In genomic region chr5:32044904-32045303, GRCh38 we compare ENCODE assay signal across 15 cellular contexts.
DNase-seq lines count a peak whose midpoint lies in the region; ATAC-seq, FAIRE-seq and TF ChIP-seq lines count a peak whose summit lies in the region.
"Had no signal": no experiment of that assay in that cellular context is flagged by ENCODE, and none has a peak within 500 bp of the region (broad histone marks: within the 10 kb centered on the region; RNA-seq: fewer than 3 reads in every experiment).

No MANE protein-coding gene starts in this region.

- DNase-seq in GM04504 (ENCODE audit: low read depth) (peak; percentile 39), RCC 7860 (ENCODE audit: low spot score) (peak; percentile 97), fibroblast of lung (ENCODE audit: low read depth in 2 of 2) (peak; percentile 35 to 91), smooth muscle cell (lab: John Stamatoyannopoulos, UW; ENCODE audit: unreplicated experiment) (no peak), anterior cingulate cortex (lab: John Stamatoyannopoulos, UW) (no peak)
- no peak for DNase-seq in stimulated activated CD4-positive, alpha-beta T cell treated with anti-CD3 and anti-CD28 coated beads, Interleukin-15, amount 100 ng/mL, for 24 hours
- DNase-seq: dorsolateral prefrontal cortex, left colon, NCI-H1092 treated with DMSO at 0.1 percent for 48 hours, NCI-H69 had no signal

- no peaks in the 10 kb centered on the region for H3K79me2 ChIP-seq in fibroblast of lung (ENCODE audit: control insufficient read depth, insufficient read depth, low read length)
- no peaks in the 10 kb centered on the region for H3K79me2 ChIP-seq in smooth muscle cell (ENCODE audit: low read depth)

- H3K27ac ChIP-seq in fibroblast of lung (ENCODE audit: insufficient read depth, low read length): no peak overlapping the region
- H3K27ac ChIP-seq in smooth muscle cell (ENCODE audit: low read depth): peak overlapping the region; percentile 0
- H3K27ac ChIP-seq: dorsolateral prefrontal cortex, skin epidermis had no signal

- no peaks in the 10 kb centered on the region for H3K9me3 ChIP-seq in fibroblast of lung (ENCODE audit: control insufficient read depth, insufficient read depth, low read depth, low read length)
- H3K9me3 ChIP-seq in smooth muscle cell (replicated peaks; ENCODE audit: low read depth): no peaks in the 10 kb centered on the region
- H3K9me3 ChIP-seq: tibial nerve had no signal

- H3K27me3 ChIP-seq in fibroblast of lung (ENCODE audit: control insufficient read depth, insufficient read depth, low read length): no peaks in the 10 kb centered on the region
- H3K27me3 ChIP-seq in smooth muscle cell (ENCODE audit: low read depth): no peaks in the 10 kb centered on the region
- H3K27me3 ChIP-seq: dorsolateral prefrontal cortex, tibial nerve had no signal

- H3K4me1 ChIP-seq in fibroblast of lung (ENCODE audit: control insufficient read depth, extremely low read depth, insufficient read depth, low read length) (peaks cover 7% of the 10 kb centered on the region), smooth muscle cell (ENCODE audit: low read depth) (no peaks in the 10 kb centered on the region)

- H4K20me1 ChIP-seq in fibroblast of lung (ENCODE audit: control insufficient read depth, extremely low read depth, insufficient read depth, low read length): no peaks in the 10 kb centered on the region
- H4K20me1 ChIP-seq in smooth muscle cell (ENCODE audit: low read depth): no peaks in the 10 kb centered on the region

- H3K4me2 ChIP-seq in fibroblast of lung (ENCODE audit: extremely low read depth, insufficient read depth, low read length) (peak overlapping the region; percentile 40), smooth muscle cell (peak overlapping the region; percentile 54)

- H2AFZ ChIP-seq in fibroblast of lung (ENCODE audit: low read length): no peak overlapping the region
- H2AFZ ChIP-seq in smooth muscle cell (ENCODE audit: low read depth): no peak overlapping the region

- H3K9ac ChIP-seq in fibroblast of lung (ENCODE audit: insufficient read depth, low read length) (no peak overlapping the region), smooth muscle cell (ENCODE audit: low read depth) (no peak overlapping the region)

- H3K36me3 ChIP-seq in fibroblast of lung (ENCODE audit: control insufficient read depth, insufficient read depth, low read length) (no peaks in the 10 kb centered on the region), smooth muscle cell (ENCODE audit: low read depth) (no peaks in the 10 kb centered on the region)

- TF ChIP-seq CTCF in fibroblast of lung (conservative IDR thresholded peaks at IDR 0.05 in 1 of 2, IDR thresholded peaks at IDR 0.05 in 1 of 2; ENCODE audit: low read depth in 1 of 2, low read length in 2 of 2) (no peak), smooth muscle cell (IDR thresholded peaks at IDR 0.05; ENCODE audit: borderline replicate concordance, insufficient read depth, poor library complexity, severe bottlenecking) (no peak)

- ATAC-seq in GM21423 (IDR thresholded peaks at IDR 0.05; ENCODE audit: unreplicated experiment): no peak
- ATAC-seq: left colon, WTC11 had no signal

- no peak overlapping the region for H3K4me3 ChIP-seq in fibroblast of lung (replicated peaks in 1 of 4; ENCODE audit: control extremely low read depth in 1 of 4, insufficient read depth in 1 of 4, low read depth in 3 of 4, low read length in 4 of 4)
- H3K4me3 ChIP-seq in smooth muscle cell: no peak overlapping the region
- H3K4me3 ChIP-seq: dorsolateral prefrontal cortex, skin epidermis, tibial nerve had no signal

- H3F3A ChIP-seq in smooth muscle cell (ENCODE audit: low read depth): no peaks in the 10 kb centered on the region

- peak; percentile 100 for FAIRE-seq in RCC 7860 (lab: Jason Lieb, UNC)
- FAIRE-seq: GM12891 had no signal

Comparison
In these comparisons a context has a peak if more than half of its experiments do, and no peak if none do; other contexts are left out.
1. DNase-seq: peak in GM04504 (single experiment), RCC 7860 (single experiment) and fibroblast of lung (2 of 2); none in smooth muscle cell (single experiment), anterior cingulate cortex (0 of 58) and stimulated activated CD4-positive, alpha-beta T cell treated with anti-CD3 and anti-CD28 coated beads, Interleukin-15, amount 100 ng/mL, for 24 hours (single experiment).